ENCODE assay signal across 1 cellular context in the genomic region with DNA sequence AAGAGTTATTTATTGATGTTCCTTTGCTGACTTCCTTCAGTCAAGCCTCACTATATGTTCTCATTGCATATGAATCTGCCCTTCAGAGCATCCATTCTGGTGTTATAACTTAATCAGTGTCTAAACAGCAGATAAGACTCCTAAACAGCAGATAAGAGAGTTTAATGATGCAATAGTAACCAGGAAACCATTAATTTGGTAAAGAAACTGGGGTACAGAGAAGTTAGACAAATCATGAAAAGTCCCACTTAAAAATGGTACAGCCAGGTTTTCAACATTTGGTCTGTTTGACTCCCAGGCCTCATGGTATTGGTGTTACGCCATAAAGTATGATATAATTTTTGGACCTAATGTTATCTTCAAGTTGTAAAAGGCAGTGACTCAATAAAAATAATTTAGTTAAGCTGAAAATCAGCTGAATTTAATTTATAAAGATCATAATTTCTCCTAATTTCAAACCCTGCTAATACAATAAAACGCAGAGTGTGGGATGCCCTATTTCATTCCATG.
TF ChIP-seq lines count a peak whose summit lies in the region.

No MANE protein-coding gene starts in this region.

TF ChIP-seq in SK-N-SH treated with all-trans-retinoic acid at 6 μM for 48 hours, 23 proteins besides CTCF, POLR2A, EP300 and RAD21 (continued from another document):
- TF ChIP-seq, protein P1, sequence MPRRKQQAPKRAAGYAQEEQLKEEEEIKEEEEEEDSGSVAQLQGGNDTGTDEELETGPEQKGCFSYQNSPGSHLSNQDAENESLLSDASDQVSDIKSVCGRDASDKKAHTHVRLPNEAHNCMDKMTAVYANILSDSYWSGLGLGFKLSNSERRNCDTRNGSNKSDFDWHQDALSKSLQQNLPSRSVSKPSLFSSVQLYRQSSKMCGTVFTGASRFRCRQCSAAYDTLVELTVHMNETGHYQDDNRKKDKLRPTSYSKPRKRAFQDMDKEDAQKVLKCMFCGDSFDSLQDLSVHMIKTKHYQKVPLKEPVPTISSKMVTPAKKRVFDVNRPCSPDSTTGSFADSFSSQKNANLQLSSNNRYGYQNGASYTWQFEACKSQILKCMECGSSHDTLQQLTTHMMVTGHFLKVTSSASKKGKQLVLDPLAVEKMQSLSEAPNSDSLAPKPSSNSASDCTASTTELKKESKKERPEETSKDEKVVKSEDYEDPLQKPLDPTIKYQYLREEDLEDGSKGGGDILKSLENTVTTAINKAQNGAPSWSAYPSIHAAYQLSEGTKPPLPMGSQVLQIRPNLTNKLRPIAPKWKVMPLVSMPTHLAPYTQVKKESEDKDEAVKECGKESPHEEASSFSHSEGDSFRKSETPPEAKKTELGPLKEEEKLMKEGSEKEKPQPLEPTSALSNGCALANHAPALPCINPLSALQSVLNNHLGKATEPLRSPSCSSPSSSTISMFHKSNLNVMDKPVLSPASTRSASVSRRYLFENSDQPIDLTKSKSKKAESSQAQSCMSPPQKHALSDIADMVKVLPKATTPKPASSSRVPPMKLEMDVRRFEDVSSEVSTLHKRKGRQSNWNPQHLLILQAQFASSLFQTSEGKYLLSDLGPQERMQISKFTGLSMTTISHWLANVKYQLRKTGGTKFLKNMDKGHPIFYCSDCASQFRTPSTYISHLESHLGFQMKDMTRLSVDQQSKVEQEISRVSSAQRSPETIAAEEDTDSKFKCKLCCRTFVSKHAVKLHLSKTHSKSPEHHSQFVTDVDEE (CRISPR knock-in tag; IDR thresholded peaks at IDR 0.05), result no peak
- TF ChIP-seq ZNF565 (CRISPR knock-in tag; conservative IDR thresholded peaks at IDR 0.05; ENCODE audit: low read depth), result no peak
- TF ChIP-seq, protein P2, sequence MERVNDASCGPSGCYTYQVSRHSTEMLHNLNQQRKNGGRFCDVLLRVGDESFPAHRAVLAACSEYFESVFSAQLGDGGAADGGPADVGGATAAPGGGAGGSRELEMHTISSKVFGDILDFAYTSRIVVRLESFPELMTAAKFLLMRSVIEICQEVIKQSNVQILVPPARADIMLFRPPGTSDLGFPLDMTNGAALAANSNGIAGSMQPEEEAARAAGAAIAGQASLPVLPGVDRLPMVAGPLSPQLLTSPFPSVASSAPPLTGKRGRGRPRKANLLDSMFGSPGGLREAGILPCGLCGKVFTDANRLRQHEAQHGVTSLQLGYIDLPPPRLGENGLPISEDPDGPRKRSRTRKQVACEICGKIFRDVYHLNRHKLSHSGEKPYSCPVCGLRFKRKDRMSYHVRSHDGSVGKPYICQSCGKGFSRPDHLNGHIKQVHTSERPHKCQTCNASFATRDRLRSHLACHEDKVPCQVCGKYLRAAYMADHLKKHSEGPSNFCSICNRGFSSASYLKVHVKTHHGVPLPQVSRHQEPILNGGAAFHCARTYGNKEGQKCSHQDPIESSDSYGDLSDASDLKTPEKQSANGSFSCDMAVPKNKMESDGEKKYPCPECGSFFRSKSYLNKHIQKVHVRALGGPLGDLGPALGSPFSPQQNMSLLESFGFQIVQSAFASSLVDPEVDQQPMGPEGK (CRISPR knock-in tag; IDR thresholded peaks at IDR 0.05; ENCODE audit: borderline replicate concordance), result no peak
- TF ChIP-seq OSR1 (CRISPR knock-in tag; IDR thresholded peaks at IDR 0.05), result no peak
- no peak for TF ChIP-seq ZNF70 (CRISPR knock-in tag; IDR thresholded peaks at IDR 0.05)
- no peak for TF ChIP-seq BACH2 (CRISPR knock-in tag; IDR thresholded peaks at IDR 0.05; ENCODE audit: borderline replicate concordance)
- TF ChIP-seq, protein P3, sequence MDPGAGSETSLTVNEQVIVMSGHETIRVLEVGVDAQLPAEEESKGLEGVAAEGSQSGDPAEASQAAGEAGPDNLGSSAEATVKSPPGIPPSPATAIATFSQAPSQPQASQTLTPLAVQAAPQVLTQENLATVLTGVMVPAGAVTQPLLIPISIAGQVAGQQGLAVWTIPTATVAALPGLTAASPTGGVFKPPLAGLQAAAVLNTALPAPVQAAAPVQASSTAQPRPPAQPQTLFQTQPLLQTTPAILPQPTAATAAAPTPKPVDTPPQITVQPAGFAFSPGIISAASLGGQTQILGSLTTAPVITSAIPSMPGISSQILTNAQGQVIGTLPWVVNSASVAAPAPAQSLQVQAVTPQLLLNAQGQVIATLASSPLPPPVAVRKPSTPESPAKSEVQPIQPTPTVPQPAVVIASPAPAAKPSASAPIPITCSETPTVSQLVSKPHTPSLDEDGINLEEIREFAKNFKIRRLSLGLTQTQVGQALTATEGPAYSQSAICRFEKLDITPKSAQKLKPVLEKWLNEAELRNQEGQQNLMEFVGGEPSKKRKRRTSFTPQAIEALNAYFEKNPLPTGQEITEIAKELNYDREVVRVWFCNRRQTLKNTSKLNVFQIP (CRISPR knock-in tag; IDR thresholded peaks at IDR 0.05; ENCODE audit: borderline replicate concordance, low read depth), result no peak
- TF ChIP-seq RARB (CRISPR knock-in tag; IDR thresholded peaks at IDR 0.05), result no peak
- no peak for TF ChIP-seq ZC3H10 (CRISPR knock-in tag; IDR thresholded peaks at IDR 0.05)
